ENCODE assay signal across 16 cellular contexts in the genomic region with DNA sequence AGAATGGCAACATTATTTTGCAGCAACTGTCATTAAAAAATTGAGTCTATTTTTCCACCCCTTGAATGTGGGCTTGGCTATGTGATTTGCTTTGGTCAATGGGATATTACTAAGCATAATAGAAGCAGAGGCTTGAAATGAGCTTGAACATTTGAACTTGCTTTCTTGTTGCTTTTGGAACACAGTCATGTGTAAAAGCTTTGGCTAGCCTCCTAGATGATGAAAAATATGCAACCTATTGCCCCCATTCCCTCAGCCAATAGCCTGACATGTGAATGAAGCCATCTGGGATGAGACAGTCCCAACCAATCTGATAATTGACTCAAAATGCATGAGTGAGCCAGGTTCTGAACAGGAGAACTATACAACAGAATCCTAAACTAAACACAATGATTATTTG.
DNase-seq lines count a peak whose midpoint lies in the region; ATAC-seq and TF ChIP-seq lines count a peak whose summit lies in the region.
"Had no signal": no experiment of that assay in that cellular context is flagged by ENCODE, and none has a peak within 500 bp of the region (broad histone marks: within the 10 kb centered on the region; RNA-seq: fewer than 3 reads in every experiment).

No MANE protein-coding gene starts in this region.

- H3K4me1 ChIP-seq in colonic mucosa, result no peaks in the 10 kb centered on the region
- H3K4me1 ChIP-seq: neural progenitor cell had no signal

- no peak overlapping the region for H3K27ac Mint-ChIP-seq in activated CD4-positive, alpha-beta T cell treated with anti-CD3 and anti-CD28 coated beads, Interleukin-2, amount 10 ng/mL, durations not matched to agents 7 days and 5 days
- H3K27ac Mint-ChIP-seq: activated naive CD4-positive, alpha-beta T cell treated with anti-CD3 and anti-CD28 coated beads for 36 hours; neural progenitor cell had no signal

- POLR2A ChIA-PET in activated CD4-positive, alpha-beta T cell treated with anti-CD3 and anti-CD28 coated beads, Interleukin-2, amount 10 ng/mL, durations not matched to agents 7 days and 5 days (lab: Charles Lee), result no interaction called here

- peaks cover 5% of the 10 kb centered on the region for H3K27me3 Mint-ChIP-seq in activated CD4-positive, alpha-beta T cell treated with anti-CD3 and anti-CD28 coated beads, Interleukin-2, amount 10 ng/mL, durations not matched to agents 7 days and 5 days

- CTCF ChIA-PET in activated CD4-positive, alpha-beta T cell treated with anti-CD3 and anti-CD28 coated beads, Interleukin-2, amount 10 ng/mL, durations not matched to agents 7 days and 5 days (lab: Charles Lee), result no interaction called here

- no peaks in the 10 kb centered on the region for H3K9me3 Mint-ChIP-seq in activated CD4-positive, alpha-beta T cell treated with anti-CD3 and anti-CD28 coated beads, Interleukin-2, amount 10 ng/mL, durations not matched to agents 7 days and 5 days
- H3K9me3 Mint-ChIP-seq: activated naive CD4-positive, alpha-beta T cell treated with anti-CD3 and anti-CD28 coated beads for 36 hours had no signal

- TF ChIP-seq CTCF in colonic mucosa (IDR thresholded peaks at IDR 0.05), result no peak

- no peaks in the 10 kb centered on the region for H3K4me1 Mint-ChIP-seq in activated CD4-positive, alpha-beta T cell treated with anti-CD3 and anti-CD28 coated beads, Interleukin-2, amount 10 ng/mL, durations not matched to agents 7 days and 5 days

- H3K9me3 ChIP-seq in colonic mucosa, result no peaks in the 10 kb centered on the region

- ATAC-seq in HG02798 (IDR thresholded peaks at IDR 0.05; ENCODE audit: poor library complexity, unreplicated experiment), result no peak
- ATAC-seq in GM19328 (IDR thresholded peaks at IDR 0.05; ENCODE audit: unreplicated experiment), result no peak

- intact Hi-C loops in colonic mucosa (cut with DNase I), result no loop called here

- no peak overlapping the region for H3K9ac ChIP-seq in colonic mucosa (ENCODE audit: low read depth in 2 of 2, low read length in 2 of 2)
- H3K9ac ChIP-seq: neural progenitor cell had no signal

- no peak overlapping the region for H3K27ac ChIP-seq in colonic mucosa
- H3K27ac ChIP-seq: 22Rv1, neural progenitor cell had no signal

- H3K4me3 ChIP-seq in colonic mucosa, result no peak overlapping the region
- H3K4me3 ChIP-seq: neural progenitor cell had no signal

- DNase-seq in DMS 273 (lab: John Stamatoyannopoulos, UW; ENCODE audit: unreplicated experiment), result peak; percentile 12
- no peak for DNase-seq in DMS 273 treated with DMSO at 0.1 percent for 48 hours (lab: John Stamatoyannopoulos, UW)
- peak; percentile 31 for DNase-seq in colonic mucosa
- DNase-seq in kidney glomerular epithelial cell (lab: John Stamatoyannopoulos, UW), result peak; percentile 71
- peak; percentile 94 for DNase-seq in stromal cell of bone marrow (ENCODE audit: low read depth)
- no peak for DNase-seq in activated CD4-positive, alpha-beta T cell treated with anti-CD3 and anti-CD28 coated beads, Interleukin-2, amount 10 ng/mL, durations not matched to agents 7 days and 5 days
- DNase-seq: activated CD4-positive, alpha-beta T cell treated with anti-CD3 and anti-CD28 coated beads, Interleukin-2, amount 50 U/mL, for 48 hours; activated naive CD4-positive, alpha-beta T cell treated with anti-CD3 and anti-CD28 coated beads for 36 hours; effector CD4-positive, alpha-beta T cell; NCI-H1436; stimulated activated CD4-positive, alpha-beta T cell treated with anti-CD3 and anti-CD28 coated beads, Interleukin-4, amount 100 ng/mL, for 4 hours; T-helper 1 cell had no signal

- H3K27me3 ChIP-seq in colonic mucosa, result no peaks in the 10 kb centered on the region
- H3K27me3 ChIP-seq: neural progenitor cell had no signal

- no peaks in the 10 kb centered on the region for H3K36me3 Mint-ChIP-seq in activated CD4-positive, alpha-beta T cell treated with anti-CD3 and anti-CD28 coated beads, Interleukin-2, amount 10 ng/mL, durations not matched to agents 7 days and 5 days (ENCODE audit: low read depth)
- H3K36me3 Mint-ChIP-seq: neural progenitor cell had no signal

- no peak overlapping the region for H3K4me3 Mint-ChIP-seq in activated CD4-positive, alpha-beta T cell treated with anti-CD3 and anti-CD28 coated beads, Interleukin-2, amount 10 ng/mL, durations not matched to agents 7 days and 5 days
- H3K4me3 Mint-ChIP-seq: activated naive CD4-positive, alpha-beta T cell treated with anti-CD3 and anti-CD28 coated beads for 36 hours; neural progenitor cell had no signal

- no peaks in the 10 kb centered on the region for H3K36me3 ChIP-seq in colonic mucosa
- H3K36me3 ChIP-seq: neural progenitor cell had no signal

Comparison
In these comparisons a context has a peak if more than half of its experiments do, and no peak if none do; other contexts are left out.
1. DNase-seq: peak in DMS 273 (single experiment), colonic mucosa (single experiment), kidney glomerular epithelial cell (single experiment) and stromal cell of bone marrow (single experiment); none in DMS 273 treated with DMSO at 0.1 percent for 48 hours (single experiment) and activated CD4-positive, alpha-beta T cell treated with anti-CD3 and anti-CD28 coated beads, Interleukin-2, amount 10 ng/mL, durations not matched to agents 7 days and 5 days (single experiment).